In the genomic region with DNA sequence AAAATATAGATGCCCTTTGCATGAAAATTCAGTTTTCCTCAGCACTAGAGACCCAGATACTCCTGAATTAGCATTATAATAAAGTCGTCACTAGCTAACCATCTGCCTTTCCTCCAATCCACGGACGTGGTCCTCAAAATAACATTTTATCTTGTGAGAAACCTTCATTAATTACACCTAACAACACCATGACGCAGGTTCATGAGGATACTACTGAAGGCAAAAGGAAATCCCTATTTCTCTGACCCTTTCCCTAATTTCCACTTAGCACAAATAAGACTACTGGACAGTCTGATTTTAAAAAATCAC, we compare ENCODE assay signal across 8 cellular contexts. TPM values are rescaled to one million over a fixed set of nuclear protein-coding genes. Genes with fewer than 3 reads are reported as not detected.
DNase-seq lines count a peak whose midpoint lies in the region; ATAC-seq and TF ChIP-seq lines count a peak whose summit lies in the region.

No MANE protein-coding gene starts in this region.

- no peak for ATAC-seq in HG03045 (IDR thresholded peaks at IDR 0.05; ENCODE audit: unreplicated experiment)
- no peak for ATAC-seq in GM19463 (IDR thresholded peaks at IDR 0.05; ENCODE audit: unreplicated experiment)
- ATAC-seq in GM21390 (IDR thresholded peaks at IDR 0.05; ENCODE audit: unreplicated experiment), result no peak

- peaks cover 53% of the 10 kb centered on the region for H3K79me2 ChIP-seq in SU-DHL-6 (ENCODE audit: insufficient read depth, low read length)

- peak overlapping the region; percentile 76 for H3K4me2 ChIP-seq in SU-DHL-6 (ENCODE audit: low read depth, low read length, poor library complexity, severe bottlenecking)

- H3F3A ChIP-seq in SU-DHL-6 (ENCODE audit: insufficient read depth), result no peaks in the 10 kb centered on the region

- peak overlapping the region; percentile 77 for H2AFZ ChIP-seq in SU-DHL-6 (ENCODE audit: low read depth, low read length, severe bottlenecking)

- peak overlapping the region; percentile 88 for H3K27ac ChIP-seq in SU-DHL-6 (ENCODE audit: low read depth, low read length)

- DNase-seq in fibroblast of pulmonary artery (ENCODE audit: low read depth), result no peak
- DNase-seq in renal cortical epithelial cell (ENCODE audit: low read depth), result peak; percentile 7
- no peak for DNase-seq in putamen (ENCODE audit: low spot score)

- peaks cover 19% of the 10 kb centered on the region for H3K4me1 ChIP-seq in ES-I3 (ENCODE audit: insufficient read depth, low read length)

- H3K36me3 ChIP-seq in ES-I3 (ENCODE audit: insufficient read depth, low read length), result no peaks in the 10 kb centered on the region
- H3K36me3 ChIP-seq in SU-DHL-6 (ENCODE audit: low read length), result peaks cover 11% of the 10 kb centered on the region; the same call in 1 of the 2 replicates

- H3K27me3 ChIP-seq in SU-DHL-6 (ENCODE audit: low read length), result no peaks in the 10 kb centered on the region

- H3K9ac ChIP-seq in ES-I3 (ENCODE audit: low read depth, low read length) (peak overlapping the region; percentile 88), SU-DHL-6 (ENCODE audit: low read length) (peak overlapping the region; percentile 86)

- peaks cover 30% of the 10 kb centered on the region for H4K20me1 ChIP-seq in SU-DHL-6 (ENCODE audit: low read depth, low read length)

- H3K9me3 ChIP-seq in ES-I3 (ENCODE audit: control insufficient read depth, insufficient read depth, low read length) (no peaks in the 10 kb centered on the region), SU-DHL-6 (ENCODE audit: insufficient read depth, low read length) (no peaks in the 10 kb centered on the region)

- TF ChIP-seq CTCF in SU-DHL-6 (IDR thresholded peaks at IDR 0.05; ENCODE audit: insufficient read depth, low read length, poor library complexity, severe bottlenecking) (no peak), fibroblast of pulmonary artery (IDR thresholded peaks at IDR 0.05; ENCODE audit: low read length, missing control alignments) (no peak)

- peak overlapping the region; percentile 91 for H3K4me3 ChIP-seq in SU-DHL-6 (ENCODE audit: insufficient read depth, low read length, poor library complexity, severe bottlenecking)
- peak overlapping the region; percentile 99 for H3K4me3 ChIP-seq in fibroblast of pulmonary artery (replicated peaks; ENCODE audit: low read depth, low read length)

- H3K9me2 ChIP-seq in SU-DHL-6 (replicated peaks; ENCODE audit: insufficient read depth, low read length), result no peaks in the 10 kb centered on the region

RNA-seq across cellular contexts. Expression of a gene that starts 1.3 kb away (rescaled TPM):
- 30.7 and 79.4 TPM in 2 replicates for total RNA-seq in renal cortical epithelial cell

RNA-seq across cellular contexts. Expression of a gene that starts 32.4 kb away (rescaled TPM):
- total RNA-seq in renal cortical epithelial cell, result 4.4 and 8.3 TPM in 2 replicates
